ENCODE assay signal across 8 cellular contexts in genomic region chr6:15621203-15622044, GRCh38.
DNase-seq lines count a peak whose midpoint lies in the region; ATAC-seq lines count a peak whose summit lies in the region.

No MANE protein-coding gene starts in this region.

- H3K9me3 Mint-ChIP-seq in activated naive CD8-positive, alpha-beta T cell (ENCODE audit: low read depth): no peaks in the 10 kb centered on the region
- no peaks in the 10 kb centered on the region for H3K9me3 Mint-ChIP-seq in stimulated activated naive B cell treated with anti-CD40 and anti-IgM and Interleukin-4, amounts not matched to agents 10 μg/mL and 1 μg/mL and 100 μg/mL, for 72 hours

- DNase-seq in Kasumi-1 (lab: John Stamatoyannopoulos, UW) (peak; percentile 81 to 83), iPS-NIHi7 (ENCODE audit: extremely low spot score) (peak; percentile 61), superior temporal gyrus (ENCODE audit: extremely low spot score) (no peak), NCI-H345 treated with DMSO at 0.1 percent for 48 hours (lab: John Stamatoyannopoulos, UW; ENCODE audit: unreplicated experiment) (no peak)
- DNase-seq in stimulated activated naive B cell treated with anti-CD40 and anti-IgM and Interleukin-4, amounts not matched to agents 10 μg/mL and 1 μg/mL and 100 μg/mL, for 72 hours: peak; percentile 58

- no peaks in the 10 kb centered on the region for H3K27me3 Mint-ChIP-seq in activated naive CD8-positive, alpha-beta T cell
- H3K27me3 Mint-ChIP-seq in stimulated activated naive B cell treated with anti-CD40 and anti-IgM and Interleukin-4, amounts not matched to agents 10 μg/mL and 1 μg/mL and 100 μg/mL, for 72 hours: no peaks in the 10 kb centered on the region

- peak overlapping the region; percentile 42 for H3K27ac Mint-ChIP-seq in activated naive CD8-positive, alpha-beta T cell
- H3K27ac Mint-ChIP-seq in stimulated activated naive B cell treated with anti-CD40 and anti-IgM and Interleukin-4, amounts not matched to agents 10 μg/mL and 1 μg/mL and 100 μg/mL, for 72 hours: peak overlapping the region; percentile 76

- peaks cover 53% of the 10 kb centered on the region for H3K4me1 Mint-ChIP-seq in activated naive CD8-positive, alpha-beta T cell (ENCODE audit: low read depth)
- H3K4me1 Mint-ChIP-seq in stimulated activated naive B cell treated with anti-CD40 and anti-IgM and Interleukin-4, amounts not matched to agents 10 μg/mL and 1 μg/mL and 100 μg/mL, for 72 hours: peaks cover 9 to 41% of the 10 kb centered on the region in 2 donors

- no peak overlapping the region for H3K4me3 Mint-ChIP-seq in activated naive CD8-positive, alpha-beta T cell
- peak overlapping the region; percentile 37 to 56 for H3K4me3 Mint-ChIP-seq in stimulated activated naive B cell treated with anti-CD40 and anti-IgM and Interleukin-4, amounts not matched to agents 10 μg/mL and 1 μg/mL and 100 μg/mL, for 72 hours

- H3K36me3 Mint-ChIP-seq in activated naive CD8-positive, alpha-beta T cell: peaks cover 14% of the 10 kb centered on the region
- H3K36me3 Mint-ChIP-seq in stimulated activated naive B cell treated with anti-CD40 and anti-IgM and Interleukin-4, amounts not matched to agents 10 μg/mL and 1 μg/mL and 100 μg/mL, for 72 hours: peaks cover 11 to 25% of the 10 kb centered on the region in 2 donors

- ATAC-seq in GM18499 (IDR thresholded peaks at IDR 0.05; ENCODE audit: insufficient read depth, unreplicated experiment) (peak; percentile 76), GM21786 (IDR thresholded peaks at IDR 0.05; ENCODE audit: unreplicated experiment) (peak; percentile 88)
- peak; percentile 100 for ATAC-seq in stimulated activated naive B cell treated with anti-CD40 and anti-IgM and Interleukin-4, amounts not matched to agents 10 μg/mL and 1 μg/mL and 100 μg/mL, for 72 hours (replicated peaks)

Comparison
In these comparisons a context has a peak if more than half of its experiments do, and no peak if none do; other contexts are left out.
1. DNase-seq: peak in Kasumi-1 (2 of 2), iPS-NIHi7 (single experiment) and stimulated activated naive B cell treated with anti-CD40 and anti-IgM and Interleukin-4, amounts not matched to agents 10 μg/mL and 1 μg/mL and 100 μg/mL, for 72 hours (single experiment); none in superior temporal gyrus (single experiment) and NCI-H345 treated with DMSO at 0.1 percent for 48 hours (single experiment).
2. Peak in every context shown above with its lines, with median percentiles within 50 percentile points of each other: ATAC-seq.